In the genomic region with DNA sequence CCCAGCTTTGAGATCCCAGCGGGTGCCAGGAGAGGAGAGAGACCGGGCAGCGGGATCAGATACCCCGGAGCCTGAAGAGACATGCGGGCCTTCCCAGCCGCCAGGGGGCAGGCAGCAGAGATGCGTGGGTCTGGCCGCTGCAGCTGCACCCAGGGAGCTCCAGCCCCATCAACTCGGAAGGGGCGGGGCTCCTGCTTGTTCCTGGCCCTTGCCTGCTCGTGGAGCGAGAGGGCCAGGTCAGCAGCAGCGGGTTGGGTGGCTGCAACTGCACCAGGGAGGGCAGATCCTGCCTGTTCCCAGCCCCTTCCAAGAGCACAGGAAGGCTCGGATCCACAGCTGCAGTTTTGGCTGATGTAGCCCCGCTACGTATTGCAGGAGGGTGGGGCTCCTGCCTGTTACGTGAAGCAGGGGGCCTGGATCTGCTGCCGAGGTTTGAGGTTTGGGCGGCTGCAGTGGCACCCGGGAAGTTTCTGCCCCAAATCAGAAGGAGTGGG, we compare ENCODE assay signal across 9 cellular contexts.
DNase-seq lines count a peak whose midpoint lies in the region; ATAC-seq and TF ChIP-seq lines count a peak whose summit lies in the region.
"Had no signal": no experiment of that assay in that cellular context is flagged by ENCODE, and none has a peak within 500 bp of the region (broad histone marks: within the 10 kb centered on the region; RNA-seq: fewer than 3 reads in every experiment).

No MANE protein-coding gene starts in this region.

- H3K27ac ChIP-seq in GM23338 (ENCODE audit: low read depth) (no peak overlapping the region), gastrocnemius medialis (no peak overlapping the region)
- H3K27ac ChIP-seq: brain microvascular endothelial cell had no signal

- H3K36me3 Mint-ChIP-seq in GM23338 (ENCODE audit: low read depth) = no peaks in the 10 kb centered on the region
- H3K36me3 Mint-ChIP-seq in activated CD4-positive, alpha-beta memory T cell treated with anti-CD3 and anti-CD28 coated beads, Interleukin-2, amount 10 ng/mL, durations not matched to agents 7 days and 5 days (ENCODE audit: low read depth) = no peaks in the 10 kb centered on the region

- no peaks in the 10 kb centered on the region for H3K79me2 ChIP-seq in GM23338 (replicated peaks; ENCODE audit: insufficient read depth)

- CTCF ChIA-PET in activated CD4-positive, alpha-beta memory T cell treated with anti-CD3 and anti-CD28 coated beads, Interleukin-2, amount 10 ng/mL, durations not matched to agents 7 days and 5 days (lab: Charles Lee) = no interaction called here

- no peaks in the 10 kb centered on the region for H3F3A ChIP-seq in GM23338 (replicated peaks; ENCODE audit: low read depth)

- no peak overlapping the region for H3K27ac Mint-ChIP-seq in GM23338
- no peak overlapping the region for H3K27ac Mint-ChIP-seq in activated CD4-positive, alpha-beta memory T cell treated with anti-CD3 and anti-CD28 coated beads, Interleukin-2, amount 10 ng/mL, durations not matched to agents 7 days and 5 days

- peaks cover 3% of the 10 kb centered on the region; the same call in 1 of the 3 replicates for H3K4me1 Mint-ChIP-seq in GM23338
- no peaks in the 10 kb centered on the region for H3K4me1 Mint-ChIP-seq in activated CD4-positive, alpha-beta memory T cell treated with anti-CD3 and anti-CD28 coated beads, Interleukin-2, amount 10 ng/mL, durations not matched to agents 7 days and 5 days

- H4K20me1 ChIP-seq in GM23338 (replicated peaks; ENCODE audit: insufficient read depth) = no peaks in the 10 kb centered on the region

- H3K4me3 ChIP-seq in GM23338 = no peak overlapping the region
- H3K4me3 ChIP-seq in gastrocnemius medialis = no peak overlapping the region

- DNase-seq in 8988T = peak; percentile 25
- DNase-seq in GM23338 (ENCODE audit: low spot score) = peak; percentile 66
- DNase-seq in activated CD4-positive, alpha-beta memory T cell treated with anti-CD3 and anti-CD28 coated beads, Interleukin-2, amount 10 ng/mL, durations not matched to agents 7 days and 5 days = peak; percentile 22
- peak in 1 of 2 donors; percentile 59 for DNase-seq in left colon
- no peak for DNase-seq in gastrocnemius medialis
- DNase-seq in NCI-H748 (lab: John Stamatoyannopoulos, UW; ENCODE audit: unreplicated experiment) = no peak
- no peak for DNase-seq in kidney glomerular epithelial cell (lab: John Stamatoyannopoulos, UW)
- DNase-seq: brain microvascular endothelial cell had no signal

- intact Hi-C loops in left colon (cut with DNase I, micrococcal nuclease) (no loop called here), gastrocnemius medialis (cut with DNase I; ENCODE audit: low total_unique reads) (no loop called here)

- no peak overlapping the region for H3K4me3 Mint-ChIP-seq in GM23338
- H3K4me3 Mint-ChIP-seq in activated CD4-positive, alpha-beta memory T cell treated with anti-CD3 and anti-CD28 coated beads, Interleukin-2, amount 10 ng/mL, durations not matched to agents 7 days and 5 days = no peak overlapping the region

- no peaks in the 10 kb centered on the region for H3K9me2 ChIP-seq in GM23338 (ENCODE audit: insufficient read depth)

- H3K9me3 ChIP-seq in gastrocnemius medialis = no peaks in the 10 kb centered on the region

- H3K4me2 ChIP-seq in GM23338 = no peak overlapping the region

- H3K27me3 ChIP-seq in GM23338 (ENCODE audit: insufficient read depth) (no peaks in the 10 kb centered on the region), gastrocnemius medialis (no peaks in the 10 kb centered on the region)
- H3K27me3 ChIP-seq: brain microvascular endothelial cell had no signal

- H3K4me1 ChIP-seq in GM23338 (ENCODE audit: insufficient read depth) = no peaks in the 10 kb centered on the region
- H3K4me1 ChIP-seq in gastrocnemius medialis = no peaks in the 10 kb centered on the region

- no peaks in the 10 kb centered on the region for H3K36me3 ChIP-seq in GM23338 (ENCODE audit: insufficient read depth)
- no peaks in the 10 kb centered on the region for H3K36me3 ChIP-seq in gastrocnemius medialis
- H3K36me3 ChIP-seq: brain microvascular endothelial cell had no signal

- POLR2A ChIA-PET in activated CD4-positive, alpha-beta memory T cell treated with anti-CD3 and anti-CD28 coated beads, Interleukin-2, amount 10 ng/mL, durations not matched to agents 7 days and 5 days (lab: Charles Lee) = no interaction called here

- H2AFZ ChIP-seq in GM23338 = peak overlapping the region; percentile 85

- no peaks in the 10 kb centered on the region for H3K9me3 Mint-ChIP-seq in GM23338
- H3K9me3 Mint-ChIP-seq in activated CD4-positive, alpha-beta memory T cell treated with anti-CD3 and anti-CD28 coated beads, Interleukin-2, amount 10 ng/mL, durations not matched to agents 7 days and 5 days = peaks cover 2% of the 10 kb centered on the region

- ATAC-seq in GM23338 (peak; percentile 93), left colon (peak; percentile 81), gastrocnemius medialis (no peak), GM19351 (IDR thresholded peaks at IDR 0.05; ENCODE audit: unreplicated experiment) (no peak)

- TF ChIP-seq CTCF in GM23338 (conservative IDR thresholded peaks at IDR 0.05; ENCODE audit: low read depth in 2 of 2) (peak; percentile 37 to 66), gastrocnemius medialis (IDR thresholded peaks at IDR 0.05 in 4 of 5, conservative IDR thresholded peaks at IDR 0.05 in 1 of 5) (no peak)

- in situ Hi-C loops in gastrocnemius medialis (cut with MboI; ENCODE audit: low sequenced_read_pairs in 4 of 4) = no loop called here

- H3K27me3 Mint-ChIP-seq in GM23338 (ENCODE audit: insufficient read depth, low read depth, poor library complexity) = no peaks in the 10 kb centered on the region
- H3K27me3 Mint-ChIP-seq in activated CD4-positive, alpha-beta memory T cell treated with anti-CD3 and anti-CD28 coated beads, Interleukin-2, amount 10 ng/mL, durations not matched to agents 7 days and 5 days = no peaks in the 10 kb centered on the region

- TF ChIP-seq POLR2A in gastrocnemius medialis (IDR thresholded peaks at IDR 0.05) = no peak

TF ChIP-seq in GM23338, 12 proteins besides CTCF, POLR2A, EP300 and RAD21 (continues in another document):
- TF ChIP-seq, protein P1, sequence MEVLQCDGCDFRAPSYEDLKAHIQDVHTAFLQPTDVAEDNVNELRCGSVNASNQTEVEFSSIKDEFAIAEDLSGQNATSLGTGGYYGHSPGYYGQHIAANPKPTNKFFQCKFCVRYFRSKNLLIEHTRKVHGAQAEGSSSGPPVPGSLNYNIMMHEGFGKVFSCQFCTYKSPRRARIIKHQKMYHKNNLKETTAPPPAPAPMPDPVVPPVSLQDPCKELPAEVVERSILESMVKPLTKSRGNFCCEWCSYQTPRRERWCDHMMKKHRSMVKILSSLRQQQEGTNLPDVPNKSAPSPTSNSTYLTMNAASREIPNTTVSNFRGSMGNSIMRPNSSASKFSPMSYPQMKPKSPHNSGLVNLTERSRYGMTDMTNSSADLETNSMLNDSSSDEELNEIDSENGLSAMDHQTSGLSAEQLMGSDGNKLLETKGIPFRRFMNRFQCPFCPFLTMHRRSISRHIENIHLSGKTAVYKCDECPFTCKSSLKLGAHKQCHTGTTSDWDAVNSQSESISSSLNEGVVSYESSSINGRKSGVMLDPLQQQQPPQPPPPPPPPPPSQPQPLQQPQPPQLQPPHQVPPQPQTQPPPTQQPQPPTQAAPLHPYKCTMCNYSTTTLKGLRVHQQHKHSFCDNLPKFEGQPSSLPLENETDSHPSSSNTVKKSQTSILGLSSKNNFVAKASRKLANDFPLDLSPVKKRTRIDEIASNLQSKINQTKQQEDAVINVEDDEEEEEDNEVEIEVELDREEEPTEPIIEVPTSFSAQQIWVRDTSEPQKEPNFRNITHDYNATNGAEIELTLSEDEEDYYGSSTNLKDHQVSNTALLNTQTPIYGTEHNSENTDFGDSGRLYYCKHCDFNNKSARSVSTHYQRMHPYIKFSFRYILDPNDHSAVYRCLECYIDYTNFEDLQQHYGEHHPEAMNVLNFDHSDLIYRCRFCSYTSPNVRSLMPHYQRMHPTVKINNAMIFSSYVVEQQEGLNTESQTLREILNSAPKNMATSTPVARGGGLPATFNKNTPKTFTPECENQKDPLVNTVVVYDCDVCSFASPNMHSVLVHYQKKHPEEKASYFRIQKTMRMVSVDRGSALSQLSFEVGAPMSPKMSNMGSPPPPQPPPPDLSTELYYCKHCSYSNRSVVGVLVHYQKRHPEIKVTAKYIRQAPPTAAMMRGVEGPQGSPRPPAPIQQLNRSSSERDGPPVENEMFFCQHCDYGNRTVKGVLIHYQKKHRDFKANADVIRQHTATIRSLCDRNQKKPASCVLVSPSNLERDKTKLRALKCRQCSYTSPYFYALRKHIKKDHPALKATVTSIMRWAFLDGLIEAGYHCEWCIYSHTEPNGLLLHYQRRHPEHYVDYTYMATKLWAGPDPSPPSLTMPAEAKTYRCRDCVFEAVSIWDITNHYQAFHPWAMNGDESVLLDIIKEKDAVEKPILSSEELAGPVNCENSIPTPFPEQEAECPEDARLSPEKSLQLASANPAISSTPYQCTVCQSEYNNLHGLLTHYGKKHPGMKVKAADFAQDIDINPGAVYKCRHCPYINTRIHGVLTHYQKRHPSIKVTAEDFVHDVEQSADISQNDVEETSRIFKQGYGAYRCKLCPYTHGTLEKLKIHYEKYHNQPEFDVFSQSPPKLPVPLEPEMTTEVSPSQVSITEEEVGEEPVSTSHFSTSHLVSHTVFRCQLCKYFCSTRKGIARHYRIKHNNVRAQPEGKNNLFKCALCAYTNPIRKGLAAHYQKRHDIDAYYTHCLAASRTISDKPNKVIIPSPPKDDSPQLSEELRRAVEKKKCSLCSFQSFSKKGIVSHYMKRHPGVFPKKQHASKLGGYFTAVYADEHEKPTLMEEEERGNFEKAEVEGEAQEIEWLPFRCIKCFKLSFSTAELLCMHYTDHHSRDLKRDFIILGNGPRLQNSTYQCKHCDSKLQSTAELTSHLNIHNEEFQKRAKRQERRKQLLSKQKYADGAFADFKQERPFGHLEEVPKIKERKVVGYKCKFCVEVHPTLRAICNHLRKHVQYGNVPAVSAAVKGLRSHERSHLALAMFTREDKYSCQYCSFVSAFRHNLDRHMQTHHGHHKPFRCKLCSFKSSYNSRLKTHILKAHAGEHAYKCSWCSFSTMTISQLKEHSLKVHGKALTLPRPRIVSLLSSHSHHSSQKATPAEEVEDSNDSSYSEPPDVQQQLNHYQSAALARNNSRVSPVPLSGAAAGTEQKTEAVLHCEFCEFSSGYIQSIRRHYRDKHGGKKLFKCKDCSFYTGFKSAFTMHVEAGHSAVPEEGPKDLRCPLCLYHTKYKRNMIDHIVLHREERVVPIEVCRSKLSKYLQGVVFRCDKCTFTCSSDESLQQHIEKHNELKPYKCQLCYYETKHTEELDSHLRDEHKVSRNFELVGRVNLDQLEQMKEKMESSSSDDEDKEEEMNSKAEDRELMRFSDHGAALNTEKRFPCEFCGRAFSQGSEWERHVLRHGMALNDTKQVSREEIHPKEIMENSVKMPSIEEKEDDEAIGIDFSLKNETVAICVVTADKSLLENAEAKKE (CRISPR knock-in tag; IDR thresholded peaks at IDR 0.05) = no peak
- TF ChIP-seq EZH2 (IDR thresholded peaks at IDR 0.05; ENCODE audit: low read depth, unreplicated experiment) = no peak

Comparison
In these comparisons a context has a peak if more than half of its experiments do, and no peak if none do; other contexts are left out.
1. DNase-seq: peak in 8988T (single experiment), GM23338 (single experiment) and activated CD4-positive, alpha-beta memory T cell treated with anti-CD3 and anti-CD28 coated beads, Interleukin-2, amount 10 ng/mL, durations not matched to agents 7 days and 5 days (single experiment); none in gastrocnemius medialis (0 of 2), NCI-H748 (single experiment) and kidney glomerular epithelial cell (single experiment).
2. ATAC-seq: peak in GM23338 (single experiment) and left colon (single experiment); none in gastrocnemius medialis (0 of 2) and GM19351 (single experiment).
3. CTCF ChIP-seq: peak in GM23338 (2 of 2); none in gastrocnemius medialis (0 of 5).